8 cellular contexts compared by ENCODE assay signal in genomic region chr19:2456301-2456570, GRCh38. TPM values are rescaled to one million over a fixed set of nuclear protein-coding genes. Genes with fewer than 3 reads are reported as not detected.
A peak's percentile ranks its signal among the peaks of the same experiment; 100 is the strongest.
DNase-seq lines count a peak whose midpoint lies in the region; ATAC-seq and TF ChIP-seq lines count a peak whose summit lies in the region.

No MANE protein-coding gene starts in this region.

- H3K36me3 ChIP-seq in mammary epithelial cell (ENCODE audit: insufficient read depth, low read length) (peaks cover 1% of the 10 kb centered on the region), mucosa of descending colon (ENCODE audit: low read depth) (no peaks in the 10 kb centered on the region)

- no CpG with 5 or more reads among the region's 26 CpGs for WGBS in mammary epithelial cell (ENCODE audit: low coverage, missing lambda C conversion rate)

- no TSS peak for BruUV-seq in mammary epithelial cell (replicated peaks; lab: Mats Ljungman, UMichigan)

- intact Hi-C loops in mammary epithelial cell (cut with micrococcal nuclease) (no loop called here), mucosa of descending colon (cut with DNase I, micrococcal nuclease) (no loop called here)

- H3K79me2 ChIP-seq in mammary epithelial cell (ENCODE audit: insufficient read depth, low read length), result peaks cover 61% of the 10 kb centered on the region

- no peak for TF ChIP-seq CTCF in mammary epithelial cell (conservative IDR thresholded peaks at IDR 0.05 in 1 of 2, IDR thresholded peaks at IDR 0.05 in 1 of 2; ENCODE audit: extremely low read depth in 1 of 2, insufficient read depth in 1 of 2, low read depth in 1 of 2, low read length in 2 of 2)
- TF ChIP-seq CTCF in mucosa of descending colon (IDR thresholded peaks at IDR 0.05), result no peak

- no peaks in the 10 kb centered on the region for H3K27me3 ChIP-seq in mammary epithelial cell (ENCODE audit: insufficient read depth, low read length)

- no peaks in the 10 kb centered on the region for H4K20me1 ChIP-seq in mammary epithelial cell (ENCODE audit: insufficient read depth, low read length)

- peak overlapping the region; percentile 55 for H3K27ac ChIP-seq in mammary epithelial cell (ENCODE audit: insufficient read depth, low read depth, low read length)

- dilution Hi-C loops in mammary epithelial cell (cut with HindIII; ENCODE audit: low sequenced_read_pairs), result no loop called here

- H3K4me3 ChIP-seq in GM08714 (ENCODE audit: low read length) (peak overlapping the region; percentile 95), mammary epithelial cell (replicated peaks in 1 of 3; ENCODE audit: insufficient read depth in 1 of 3, low read depth in 2 of 3, low read length in 3 of 3) (peak overlapping the region; percentile 84 to 100 (median 98)), mucosa of descending colon (peak overlapping the region; percentile 70)

- peak overlapping the region; percentile 79 for H3K9ac ChIP-seq in mammary epithelial cell (ENCODE audit: insufficient read depth, low read length)

- DNase-seq in mammary epithelial cell (no peak), mucosa of descending colon (no peak), HUDEP-2 (lab: John Stamatoyannopoulos, UW; ENCODE audit: unreplicated experiment in 76 of 76) (no peak), GM03348 (ENCODE audit: low spot score) (no peak), SIG-M5 (lab: John Stamatoyannopoulos, UW) (no peak), NCI-H2081 (lab: John Stamatoyannopoulos, UW) (no peak)

- CTCF ChIA-PET in mammary epithelial cell (lab: Charles Lee; ENCODE audit: low non-redundant PET), result interaction anchor here (0.6 kb wide), 1 partner anchor 15 kb away, joined by 5 read pairs; no protein-coding TSS in a partner anchor

- in situ Hi-C loops in mammary epithelial cell (cut with MboI; ENCODE audit: low sequenced_read_pairs in 2 of 2), result no loop called here

- ATAC-seq in HG03196 (IDR thresholded peaks at IDR 0.05; ENCODE audit: unreplicated experiment) (peak; percentile 12), mucosa of descending colon (no peak)

- peak overlapping the region; percentile 92 for H3K4me2 ChIP-seq in mammary epithelial cell (ENCODE audit: insufficient read depth, low read depth, low read length)

- H2AFZ ChIP-seq in mammary epithelial cell (ENCODE audit: low read depth, low read length), result peak overlapping the region; percentile 98

- H3K4me1 ChIP-seq in mammary epithelial cell (ENCODE audit: insufficient read depth, low read length) (peaks cover 18% of the 10 kb centered on the region), mucosa of descending colon (ENCODE audit: low read depth) (peaks cover 14% of the 10 kb centered on the region)

- no peaks in the 10 kb centered on the region for H3K9me3 ChIP-seq in mammary epithelial cell (replicated peaks; ENCODE audit: insufficient read depth, low read length)
- no peaks in the 10 kb centered on the region for H3K9me3 ChIP-seq in mucosa of descending colon

RNA-seq across cellular contexts. Expression of gene LMNB2, which starts 0.5 kb away (rescaled TPM):
- total RNA-seq in mammary epithelial cell (100 to 1,000 TPM in 1 of 2 donors, 10 to 100 TPM in 1; 42.0 to 108 TPM), mucosa of descending colon (10 to 100 TPM; 21.1 to 47.8 (median 22.1) TPM)
- polyA plus RNA-seq in mammary epithelial cell, result 78.9 TPM
- 98.4 TPM for polyA minus RNA-seq in mammary epithelial cell

RNA-seq across cellular contexts. Expression of gene GADD45B, which starts 19.7 kb away (rescaled TPM):
- 10 to 100 TPM; 18.0 to 83.9 TPM for total RNA-seq in mammary epithelial cell
- 28.3 TPM for polyA plus RNA-seq in mammary epithelial cell
- polyA minus RNA-seq in mammary epithelial cell, result 38.9 TPM
- 10 to 100 TPM; 30.6 to 45.5 (median 35.9) TPM for total RNA-seq in mucosa of descending colon

RNA-seq across cellular contexts. Expression of gene TIMM13, which starts 28.9 kb away (rescaled TPM):
- total RNA-seq in mammary epithelial cell (100 to 1,000 TPM in 1 of 2 donors, 10 to 100 TPM in 1; 20.8 to 133 TPM), mucosa of descending colon (100 to 1,000 TPM in 2 of 3 donors, 10 to 100 TPM in 1; 75.4 to 130 (median 104) TPM)
- 62.2 TPM for polyA plus RNA-seq in mammary epithelial cell
- 3.3 TPM for polyA minus RNA-seq in mammary epithelial cell
